ENCODE assay signal across 4 cellular contexts in genomic region chr19:38942471-38943181, GRCh38.
TF ChIP-seq lines count a peak whose summit lies in the region.

No MANE protein-coding gene starts in this region.

TF ChIP-seq in SK-N-SH treated with all-trans-retinoic acid at 6 μM for 48 hours, 23 proteins besides CTCF, POLR2A, EP300 and RAD21 (continues in another document):
- TF ChIP-seq POU6F1 (CRISPR knock-in tag; IDR thresholded peaks at IDR 0.05; ENCODE audit: borderline replicate concordance, low read depth) (no peak), TCF4 (CRISPR knock-in tag; IDR thresholded peaks at IDR 0.05; ENCODE audit: borderline replicate concordance) (no peak), PPARA (CRISPR knock-in tag; IDR thresholded peaks at IDR 0.05; ENCODE audit: borderline replicate concordance) (no peak), PATZ1 (CRISPR knock-in tag; IDR thresholded peaks at IDR 0.05; ENCODE audit: borderline replicate concordance) (no peak), ZC3H10 (CRISPR knock-in tag; IDR thresholded peaks at IDR 0.05) (no peak), ZNF70 (CRISPR knock-in tag; IDR thresholded peaks at IDR 0.05) (no peak), TOX (CRISPR knock-in tag; IDR thresholded peaks at IDR 0.05; ENCODE audit: borderline replicate concordance) (no peak), ZFP30 (CRISPR knock-in tag; IDR thresholded peaks at IDR 0.05) (no peak), ZNF8 (CRISPR knock-in tag; IDR thresholded peaks at IDR 0.05) (no peak), BACH2 (CRISPR knock-in tag; IDR thresholded peaks at IDR 0.05; ENCODE audit: borderline replicate concordance) (no peak), ZNF565 (CRISPR knock-in tag; conservative IDR thresholded peaks at IDR 0.05; ENCODE audit: low read depth) (no peak)

TF ChIP-seq in SK-N-SH, 30 proteins besides CTCF, POLR2A, EP300 and RAD21:
- TF ChIP-seq GATA2 (CRISPR knock-in tag; IDR thresholded peaks at IDR 0.05) (no peak), MAX (IDR thresholded peaks at IDR 0.05; ENCODE audit: low read depth) (no peak), ELF1 (IDR thresholded peaks at IDR 0.05) (no peak), IRF3 (IDR thresholded peaks at IDR 0.05; ENCODE audit: low read depth, low read length) (no peak), USF2 (IDR thresholded peaks at IDR 0.05; ENCODE audit: borderline replicate concordance, low read depth, low read length) (no peak), TAF1 (IDR thresholded peaks at IDR 0.05; ENCODE audit: borderline replicate concordance, low read depth, low read length) (no peak), USF1 (IDR thresholded peaks at IDR 0.05; ENCODE audit: borderline replicate concordance, low read depth) (no peak), GABPA (IDR thresholded peaks at IDR 0.05; ENCODE audit: low read depth) (no peak), SIN3A (IDR thresholded peaks at IDR 0.05; ENCODE audit: borderline replicate concordance, low read depth, low read length) (no peak), TEAD4 (IDR thresholded peaks at IDR 0.05; ENCODE audit: borderline replicate concordance, insufficient read depth) (no peak), RXRA (IDR thresholded peaks at IDR 0.05; ENCODE audit: borderline replicate concordance, low read depth) (no peak), SMC3 (IDR thresholded peaks at IDR 0.05; ENCODE audit: low read depth, low read length) (no peak), MEF2A (IDR thresholded peaks at IDR 0.05; ENCODE audit: borderline replicate concordance, low read depth) (no peak)

TF ChIP-seq in HEK293, 187 proteins besides CTCF, POLR2A, EP300 and RAD21:
- TF ChIP-seq ZNF292 (tag by site-specific recombination; IDR thresholded peaks at IDR 0.05; ENCODE audit: borderline replicate concordance, low read depth) = no peak
- TF ChIP-seq INSM2 (tag by site-specific recombination; IDR thresholded peaks at IDR 0.05) = no peak
- TF ChIP-seq AEBP2 (tag by site-specific recombination; IDR thresholded peaks at IDR 0.05; ENCODE audit: borderline replicate concordance) = no peak
- TF ChIP-seq ZBTB48 (tag by site-specific recombination; IDR thresholded peaks at IDR 0.05) = no peak
- no peak for TF ChIP-seq ZBTB7A (tag by site-specific recombination; IDR thresholded peaks at IDR 0.05; ENCODE audit: low read depth)
- no peak for TF ChIP-seq ZNF658 (tag by site-specific recombination; IDR thresholded peaks at IDR 0.05)
- no peak for TF ChIP-seq ZBTB6 (tag by site-specific recombination; IDR thresholded peaks at IDR 0.05)
- TF ChIP-seq SCRT2 (tag by site-specific recombination; IDR thresholded peaks at IDR 0.05) = peak; percentile 85
- peak; percentile 91 for TF ChIP-seq ZNF623 (tag by site-specific recombination; IDR thresholded peaks at IDR 0.05)
- no peak for TF ChIP-seq ZNF670 (tag by site-specific recombination; IDR thresholded peaks at IDR 0.05; ENCODE audit: low read depth)
- TF ChIP-seq ZNF366 (tag by site-specific recombination; conservative IDR thresholded peaks at IDR 0.05) = no peak
- no peak for TF ChIP-seq ZNF274 (IDR thresholded peaks at IDR 0.05; ENCODE audit: low read length)
- no peak for TF ChIP-seq ZNF274 (tag by site-specific recombination; IDR thresholded peaks at IDR 0.05; ENCODE audit: borderline replicate concordance)
- TF ChIP-seq ZNF24 (tag by site-specific recombination; IDR thresholded peaks at IDR 0.05) = no peak
- TF ChIP-seq KLF17 (tag by site-specific recombination; IDR thresholded peaks at IDR 0.05) = no peak
- peak; percentile 88 for TF ChIP-seq SCRT1 (tag by site-specific recombination; IDR thresholded peaks at IDR 0.05; ENCODE audit: borderline replicate concordance)

TF ChIP-seq in HepG2, 621 proteins besides CTCF, POLR2A, EP300 and RAD21 (continues in another document):
- no peak for TF ChIP-seq SKI (IDR thresholded peaks at IDR 0.05; ENCODE audit: partially characterized antibody)
- TF ChIP-seq NFE2L1 (CRISPR knock-in tag; IDR thresholded peaks at IDR 0.05; ENCODE audit: borderline replicate concordance) = no peak
- TF ChIP-seq AKAP8 (CRISPR knock-in tag; IDR thresholded peaks at IDR 0.05) = peak; percentile 58; the same call in 1 of the 2 replicates
- TF ChIP-seq NFYC (CRISPR knock-in tag; IDR thresholded peaks at IDR 0.05) = no peak
- TF ChIP-seq AGO1 (IDR thresholded peaks at IDR 0.05; ENCODE audit: low read depth, low read length, poor library complexity, severe bottlenecking) = peak; percentile 71
- 0 out of 2 replicates have a peak, but pooled peaks have one; percentile 24 for TF ChIP-seq KDM2A (CRISPR knock-in tag; IDR thresholded peaks at IDR 0.05; ENCODE audit: borderline replicate concordance, low read depth)
- TF ChIP-seq AGO2 (optimal IDR thresholded peaks at IDR 0.05; ENCODE audit: low read depth, low read length) = peak; percentile 51
- no peak for TF ChIP-seq ETV6 (CRISPR knock-in tag; conservative IDR thresholded peaks at IDR 0.05)
- TF ChIP-seq IKZF5 (CRISPR knock-in tag; IDR thresholded peaks at IDR 0.05) = no peak
- no peak for TF ChIP-seq IRF2 (CRISPR knock-in tag; IDR thresholded peaks at IDR 0.05)
- TF ChIP-seq GTF3A (CRISPR knock-in tag; conservative IDR thresholded peaks at IDR 0.05) = no peak
- TF ChIP-seq ZNF691 (CRISPR knock-in tag; IDR thresholded peaks at IDR 0.05; ENCODE audit: borderline replicate concordance, low read depth) = no peak
- TF ChIP-seq ZBTB7A (CRISPR knock-in tag; IDR thresholded peaks at IDR 0.05) = no peak
- no peak for TF ChIP-seq GMEB2 (CRISPR knock-in tag; IDR thresholded peaks at IDR 0.05; ENCODE audit: low read depth)
- no peak for TF ChIP-seq PHF21A (CRISPR knock-in tag; IDR thresholded peaks at IDR 0.05)
- TF ChIP-seq HNRNPK (IDR thresholded peaks at IDR 0.05; ENCODE audit: low read depth, low read length, poor library complexity, severe bottlenecking) = no peak
- no peak for TF ChIP-seq TGIF2 (CRISPR knock-in tag; IDR thresholded peaks at IDR 0.05)
- TF ChIP-seq TCF7L2 (IDR thresholded peaks at IDR 0.05; ENCODE audit: low read depth, low read length) = no peak
- no peak for TF ChIP-seq ZNF513 (CRISPR knock-in tag; conservative IDR thresholded peaks at IDR 0.05)
- no peak for TF ChIP-seq ZNF597 (CRISPR knock-in tag; IDR thresholded peaks at IDR 0.05)
- peak; percentile 15; the same call in 1 of the 2 replicates for TF ChIP-seq ZNF687 (CRISPR knock-in tag; IDR thresholded peaks at IDR 0.05)
- TF ChIP-seq GPBP1L1 (CRISPR knock-in tag; IDR thresholded peaks at IDR 0.05) = no peak
- no peak for TF ChIP-seq HDAC1 (CRISPR knock-in tag; IDR thresholded peaks at IDR 0.05)
- no peak for TF ChIP-seq ZMYM3 (CRISPR knock-in tag; IDR thresholded peaks at IDR 0.05)
- TF ChIP-seq PAF1 (CRISPR knock-in tag; IDR thresholded peaks at IDR 0.05) = peak; percentile 60; the same call in 1 of the 2 replicates
- no peak for TF ChIP-seq MXI1 (IDR thresholded peaks at IDR 0.05; ENCODE audit: borderline replicate concordance, low read depth, low read length)
- TF ChIP-seq ZNF576 (CRISPR knock-in tag; IDR thresholded peaks at IDR 0.05) = no peak
- no peak for TF ChIP-seq ZNF770 (CRISPR knock-in tag; IDR thresholded peaks at IDR 0.05)
